Comparison of ENCODE assay signal across 8 cellular contexts in genomic region chr12:109477963-109478315, GRCh38. TPM values are rescaled to one million over a fixed set of nuclear protein-coding genes. Genes with fewer than 3 reads are reported as not detected.
DNase-seq lines count a peak whose midpoint lies in the region; ATAC-seq, FAIRE-seq and TF ChIP-seq lines count a peak whose summit lies in the region.

No MANE protein-coding gene starts in this region.

- DNase-seq in activated CD4-positive, alpha-beta T cell treated with anti-CD3 and anti-CD28 coated beads, Interleukin-2, amount 10 ng/mL, durations not matched to agents 7 days and 5 days = no peak
- no peak for DNase-seq in activated CD4-positive, alpha-beta T cell treated with anti-CD3 and anti-CD28 coated beads, Interleukin-2, amount 50 U/mL, for 1 hour
- no peak for DNase-seq in ascending aorta (ENCODE audit: low spot score in 2 of 2)
- no peak for DNase-seq in HepG2 (ENCODE audit: low spot score)
- no peak for DNase-seq in testis
- no peak for DNase-seq in HTR-8/SVneo (ENCODE audit: insufficient read length, low spot score)

- H3K4me3 ChIP-seq in ascending aorta (peak overlapping the region; percentile 75 to 96), HepG2 (replicated peaks in 1 of 3; ENCODE audit: insufficient read depth in 1 of 3, low read depth in 2 of 3, low read length in 3 of 3) (peak overlapping the region; percentile 95 to 98 (median 95)), testis (peak overlapping the region; percentile 80 to 98)

- TF ChIP-seq CTCF in ascending aorta (IDR thresholded peaks at IDR 0.05) (no peak), HepG2 (CRISPR knock-in tag; IDR thresholded peaks at IDR 0.05) (no peak), testis (IDR thresholded peaks at IDR 0.05) (no peak)

- in situ Hi-C loops in HepG2 (cut with HindIII; ENCODE audit: extremely low pct_ligation_motif_present, low pct_unique_long_range_greater_than_20kb) = no loop called here

- TF ChIP-seq EP300 in HepG2 (IDR thresholded peaks at IDR 0.05; ENCODE audit: low read depth in 2 of 2, low read length in 2 of 2) = no peak
- TF ChIP-seq EP300 in HepG2 (CRISPR knock-in tag; IDR thresholded peaks at IDR 0.05; ENCODE audit: borderline replicate concordance) = no peak

- no peaks in the 10 kb centered on the region for H3K9me3 Mint-ChIP-seq in activated CD4-positive, alpha-beta T cell treated with anti-CD3 and anti-CD28 coated beads, Interleukin-2, amount 10 ng/mL, durations not matched to agents 7 days and 5 days

- ATAC-seq in HepG2 (no peak; the same call in 2 of the 3 replicates), GM18517 (IDR thresholded peaks at IDR 0.05; ENCODE audit: unreplicated experiment) (no peak), HG03442 (IDR thresholded peaks at IDR 0.05; ENCODE audit: unreplicated experiment) (no peak)

- H3K4me1 Mint-ChIP-seq in activated CD4-positive, alpha-beta T cell treated with anti-CD3 and anti-CD28 coated beads, Interleukin-2, amount 10 ng/mL, durations not matched to agents 7 days and 5 days = peaks cover 38% of the 10 kb centered on the region

- H4K20me1 ChIP-seq in HepG2 (ENCODE audit: insufficient read depth, low read length) = no peaks in the 10 kb centered on the region

- FAIRE-seq in HepG2 (lab: Jason Lieb, UNC) = no peak
- no peak for FAIRE-seq in HTR-8/SVneo (lab: Jason Lieb, UNC)

- peaks cover 55% of the 10 kb centered on the region for H3K79me2 ChIP-seq in HepG2 (ENCODE audit: insufficient read depth, low read length)

- TF ChIP-seq RAD21 in HepG2 (CRISPR knock-in tag; IDR thresholded peaks at IDR 0.05) = no peak

- peak overlapping the region; percentile 84 for H2AFZ ChIP-seq in HepG2 (ENCODE audit: low read length)

- peak overlapping the region; percentile 96 for H3K9ac ChIP-seq in HepG2 (ENCODE audit: insufficient read depth, low read depth, low read length)

- H3K4me3 Mint-ChIP-seq in activated CD4-positive, alpha-beta T cell treated with anti-CD3 and anti-CD28 coated beads, Interleukin-2, amount 10 ng/mL, durations not matched to agents 7 days and 5 days = peak overlapping the region; percentile 89

- H3K9me3 ChIP-seq in ascending aorta = no peaks in the 10 kb centered on the region
- H3K9me3 ChIP-seq in HepG2 (ENCODE audit: low read length) = no peaks in the 10 kb centered on the region
- no peaks in the 10 kb centered on the region for H3K9me3 ChIP-seq in testis

- H3K36me3 ChIP-seq in ascending aorta = peaks cover 0 to 10% of the 10 kb centered on the region in 2 donors
- H3K36me3 ChIP-seq in HepG2 (replicated peaks in 1 of 2; ENCODE audit: control insufficient read depth in 1 of 2, insufficient read depth in 2 of 2, low read length in 2 of 2) = peaks cover 3 to 6% of the 10 kb centered on the region in 2 experiments; a peak in 2 of 5 replicates
- no peaks in the 10 kb centered on the region for H3K36me3 ChIP-seq in testis (ENCODE audit: low read depth, missing control alignments)

- peak overlapping the region; percentile 99 for H3K27ac Mint-ChIP-seq in activated CD4-positive, alpha-beta T cell treated with anti-CD3 and anti-CD28 coated beads, Interleukin-2, amount 10 ng/mL, durations not matched to agents 7 days and 5 days

- H3K27me3 ChIP-seq in ascending aorta (no peaks in the 10 kb centered on the region), HepG2 (ENCODE audit: control insufficient read depth in 1 of 2, insufficient read depth in 2 of 2, low read length in 2 of 2) (no peaks in the 10 kb centered on the region; a peak in 1 of 5 replicates), testis (no peaks in the 10 kb centered on the region)

- WGBS in HepG2 (ENCODE audit: low lambda C conversion rate) = 1% methylated on average over 8 of the region's 9 CpGs
- WGBS in testis, 2 donors = 2 to 3% methylated on average over 9 of the region's 9 CpGs

- POLR2A ChIA-PET in activated CD4-positive, alpha-beta T cell treated with anti-CD3 and anti-CD28 coated beads, Interleukin-2, amount 10 ng/mL, durations not matched to agents 7 days and 5 days (lab: Charles Lee) = no interaction called here
- POLR2A ChIA-PET in HepG2 (lab: Yijun Ruan, JAX) = interaction anchor here (1.0 to 1.9 kb wide), 3 partner anchors 16 to 46 kb away, joined by 3 to 18 read pairs (median 16); no protein-coding TSS in a partner anchor

- H3K27ac ChIP-seq in ascending aorta (peak overlapping the region; percentile 94 to 97), HepG2 (ENCODE audit: extremely low read length, insufficient read depth, low read length) (peak overlapping the region; percentile 94), testis (peak overlapping the region; percentile 95 to 100)

- no peaks in the 10 kb centered on the region for H3K36me3 Mint-ChIP-seq in activated CD4-positive, alpha-beta T cell treated with anti-CD3 and anti-CD28 coated beads, Interleukin-2, amount 10 ng/mL, durations not matched to agents 7 days and 5 days (ENCODE audit: low read depth)

- CTCF ChIA-PET in activated CD4-positive, alpha-beta T cell treated with anti-CD3 and anti-CD28 coated beads, Interleukin-2, amount 10 ng/mL, durations not matched to agents 7 days and 5 days (lab: Charles Lee) = interaction anchor here (1.2 to 2.5 kb wide), 3 partner anchors 20 to 41 kb away, joined by 3 to 7 read pairs (median 3); no protein-coding TSS in a partner anchor
- CTCF ChIA-PET in HepG2 (lab: Yijun Ruan, JAX; ENCODE audit: low intra/inter-chr PET ratio, low total read pairs) = no interaction called here

- intact Hi-C loops in ascending aorta (cut with DNase I) (loop anchor here (1.0 to 10.0 kb wide), 6 partner anchors 15 to 323 kb away; partner anchors contain the start of genes FAM222A, MMAB and MVK), HepG2 (cut with micrococcal nuclease; ENCODE audit: unreplicated experiment) (loop anchor here (2.0 kb wide), 2 partner anchors 17 to 45 kb away; no protein-coding TSS in a partner anchor), testis (cut with DNase I; ENCODE audit: low total_unique reads) (no loop called here)

- H3K4me1 ChIP-seq in ascending aorta (peaks cover 7 to 34% of the 10 kb centered on the region in 2 donors), HepG2 (ENCODE audit: insufficient read depth, low read length) (peaks cover 45% of the 10 kb centered on the region), testis (peaks cover 14% of the 10 kb centered on the region)

- no peaks in the 10 kb centered on the region for H3K27me3 Mint-ChIP-seq in activated CD4-positive, alpha-beta T cell treated with anti-CD3 and anti-CD28 coated beads, Interleukin-2, amount 10 ng/mL, durations not matched to agents 7 days and 5 days

- H3K4me2 ChIP-seq in HepG2 (ENCODE audit: low read depth, low read length) = peak overlapping the region; percentile 97

- TF ChIP-seq POLR2A in HepG2 (IDR thresholded peaks at IDR 0.05; ENCODE audit: insufficient read depth in 1 of 2, low read depth in 2 of 2, low read length in 2 of 2) (no peak), testis (IDR thresholded peaks at IDR 0.05) (no peak)

- BruUV-seq in HepG2 (replicated peaks; lab: Mats Ljungman, UMichigan) = TSS peak; percentile 79

RNA-seq across cellular contexts. Expression of gene UBE3B, which starts 0.5 kb away (rescaled TPM):
- total RNA-seq in activated CD4-positive, alpha-beta T cell treated with anti-CD3 and anti-CD28 coated beads, Interleukin-2, amount 10 ng/mL, durations not matched to agents 7 days and 5 days = 10 to 100 TPM; 35.5 to 37.4 TPM
- total RNA-seq in ascending aorta = 19.1 TPM
- 25.3 and 31.5 TPM in 2 replicates for total RNA-seq in HepG2 (2016; rRNA removed; fragmentation: Illumina TruSeq; extraction: Trizol)
- 30.2 and 32.0 TPM in 2 replicates for total RNA-seq in HepG2 (2016; cell fraction: cytosol; rRNA removed; fragmentation: Illumina TruSeq; extraction: Trizol; ENCODE audit: low read depth)
- 26.5 and 33.2 TPM in 2 replicates for total RNA-seq in HepG2 (2016; cell fraction: insoluble cytoplasmic fraction; rRNA removed; fragmentation: Illumina TruSeq; extraction: Trizol)
- 41.9 and 47.4 TPM in 2 replicates for total RNA-seq in HepG2 (2016; cell fraction: membrane; rRNA removed; fragmentation: Illumina TruSeq; extraction: Trizol)
- 27.6 and 29.3 TPM in 2 replicates for total RNA-seq in HepG2 (2016; cell fraction: nucleus; rRNA removed; fragmentation: Illumina TruSeq; extraction: Trizol)
- 22.7 and 26.0 TPM in 2 replicates for polyA plus RNA-seq in HepG2 (2011; rRNA removed)
- 14.5 and 17.1 TPM in 2 replicates for polyA plus RNA-seq in HepG2 (2011; cell fraction: cytosol; rRNA removed)
- polyA plus RNA-seq in HepG2 (2011; cell fraction: nucleus; rRNA removed) = 61.8 and 62.4 TPM in 2 replicates
- polyA plus RNA-seq in HepG2 (2012) = 11.8 and 14.4 TPM in 2 replicates
- 26.4 and 35.0 TPM in 2 replicates for polyA plus RNA-seq in HepG2 (2016; cell fraction: cytosol; fragmentation: Illumina TruSeq; extraction: Trizol; ENCODE audit: low read depth)
- 22.0 and 25.4 TPM in 2 replicates for polyA plus RNA-seq in HepG2 (2016; cell fraction: insoluble cytoplasmic fraction; fragmentation: Illumina TruSeq; extraction: Trizol; ENCODE audit: low read depth)
- 28.4 and 35.1 TPM in 2 replicates for polyA plus RNA-seq in HepG2 (2016; cell fraction: membrane; fragmentation: Illumina TruSeq; extraction: Trizol; ENCODE audit: low read depth)
- polyA plus RNA-seq in HepG2 (2016; cell fraction: nucleus; fragmentation: Illumina TruSeq; extraction: Trizol; ENCODE audit: insufficient read depth, low read depth) = 28.2 and 30.2 TPM in 2 replicates
- polyA minus RNA-seq in HepG2 (2011; rRNA and poly(A)+ RNA removed; ENCODE audit: low replicate concordance) = 27.1 and 49.0 TPM in 2 replicates
- polyA minus RNA-seq in HepG2 (2011; cell fraction: cytosol; rRNA and poly(A)+ RNA removed) = 13.7 and 15.7 TPM in 2 replicates
- 55.0 and 69.5 TPM in 2 replicates for polyA minus RNA-seq in HepG2 (2011; cell fraction: nucleus; rRNA and poly(A)+ RNA removed)
- total RNA-seq in testis = 10 to 100 TPM; 65.6 to 66.8 TPM
- 38.1 TPM for polyA plus RNA-seq in testis (ENCODE audit: insufficient read depth, low read depth, low replicate concordance)

RNA-seq across cellular contexts. Expression of gene KCTD10, which starts 0.8 kb away (rescaled TPM):
- total RNA-seq in activated CD4-positive, alpha-beta T cell treated with anti-CD3 and anti-CD28 coated beads, Interleukin-2, amount 10 ng/mL, durations not matched to agents 7 days and 5 days = 10 to 100 TPM; 35.0 to 41.8 TPM
- total RNA-seq in ascending aorta = 102 TPM
- total RNA-seq in HepG2 (2016; rRNA removed; fragmentation: Illumina TruSeq; extraction: Trizol) = 6.9 and 12.5 TPM in 2 replicates
- 2.1 and 3.7 TPM in 2 replicates for total RNA-seq in HepG2 (2016; cell fraction: cytosol; rRNA removed; fragmentation: Illumina TruSeq; extraction: Trizol; ENCODE audit: low read depth)
- 6.4 and 9.2 TPM in 2 replicates for total RNA-seq in HepG2 (2016; cell fraction: insoluble cytoplasmic fraction; rRNA removed; fragmentation: Illumina TruSeq; extraction: Trizol)
- total RNA-seq in HepG2 (2016; cell fraction: membrane; rRNA removed; fragmentation: Illumina TruSeq; extraction: Trizol) = 5.5 and 5.7 TPM in 2 replicates
- 11.5 and 12.2 TPM in 2 replicates for total RNA-seq in HepG2 (2016; cell fraction: nucleus; rRNA removed; fragmentation: Illumina TruSeq; extraction: Trizol)
- 25.4 and 30.2 TPM in 2 replicates for polyA plus RNA-seq in HepG2 (2011; rRNA removed)
- polyA plus RNA-seq in HepG2 (2011; cell fraction: cytosol; rRNA removed) = 21.1 and 22.0 TPM in 2 replicates
- polyA plus RNA-seq in HepG2 (2011; cell fraction: nucleus; rRNA removed) = 28.4 and 32.1 TPM in 2 replicates
- 11.1 TPM in 2 replicates for polyA plus RNA-seq in HepG2 (2012)
- polyA plus RNA-seq in HepG2 (2016; cell fraction: cytosol; fragmentation: Illumina TruSeq; extraction: Trizol; ENCODE audit: low read depth) = 1.4 and 1.7 TPM in 2 replicates
- polyA plus RNA-seq in HepG2 (2016; cell fraction: insoluble cytoplasmic fraction; fragmentation: Illumina TruSeq; extraction: Trizol; ENCODE audit: low read depth) = 21.4 and 22.8 TPM in 2 replicates
- polyA plus RNA-seq in HepG2 (2016; cell fraction: membrane; fragmentation: Illumina TruSeq; extraction: Trizol; ENCODE audit: low read depth) = 4.0 and 4.6 TPM in 2 replicates
- 18.0 and 18.6 TPM in 2 replicates for polyA plus RNA-seq in HepG2 (2016; cell fraction: nucleus; fragmentation: Illumina TruSeq; extraction: Trizol; ENCODE audit: insufficient read depth, low read depth)
- 96.2 and 112 TPM in 2 replicates for polyA minus RNA-seq in HepG2 (2011; rRNA and poly(A)+ RNA removed; ENCODE audit: low replicate concordance)
- polyA minus RNA-seq in HepG2 (2011; cell fraction: cytosol; rRNA and poly(A)+ RNA removed) = 15.2 and 22.8 TPM in 2 replicates
- polyA minus RNA-seq in HepG2 (2011; cell fraction: nucleus; rRNA and poly(A)+ RNA removed) = 33.0 and 56.2 TPM in 2 replicates
- total RNA-seq in testis = 10 to 100 TPM; 43.0 to 58.7 TPM
- 43.6 TPM for polyA plus RNA-seq in testis (ENCODE audit: insufficient read depth, low read depth, low replicate concordance)
